In genomic region chr16:75548456-75548855, GRCh38 we compare ENCODE assay signal across 4 cellular contexts. TPM values are rescaled to one million over a fixed set of nuclear protein-coding genes. Genes with fewer than 3 reads are reported as not detected.
"Had no signal": no experiment of that assay in that cellular context is flagged by ENCODE, and none has a peak within 500 bp of the region (broad histone marks: within the 10 kb centered on the region; RNA-seq: fewer than 3 reads in every experiment).

No MANE protein-coding gene starts in this region.

RNA-seq across cellular contexts. Expression of gene CHST5, which starts 12.5 kb away (rescaled TPM):
- total RNA-seq: GM23248, GM23338, H9, HFFc6 had no signal
